In genomic region chr10:120369831-120370230, GRCh38 we compare ENCODE assay signal across 24 cellular contexts.
"Had no signal": no experiment of that assay in that cellular context is flagged by ENCODE, and none has a peak within 500 bp of the region (broad histone marks: within the 10 kb centered on the region; RNA-seq: fewer than 3 reads in every experiment).

No MANE protein-coding gene starts in this region.

- H3K27ac ChIP-seq: cardiac muscle cell, hepatocyte, neutrophil, ovary, prostate gland, right atrium auricular region, spleen, testis had no signal

- H3K36me3 ChIP-seq: cardiac muscle cell, neutrophil, ovary, prostate gland, right atrium auricular region, spleen had no signal

- H3K9me3 Mint-ChIP-seq: activated naive CD4-positive, alpha-beta T cell treated with anti-CD3 and anti-CD28 coated beads for 36 hours; activated naive CD8-positive, alpha-beta T cell treated with anti-CD3 and anti-CD28 coated beads, Interleukin-2, amount 10 ng/mL, durations not matched to agents 7 days and 5 days; activated T-cell treated with anti-CD3 and anti-CD28 coated beads, Interleukin-2, amount 50 U/mL, for 4 hours; nephron had no signal

- H3K36me3 Mint-ChIP-seq: activated naive CD8-positive, alpha-beta T cell treated with anti-CD3 and anti-CD28 coated beads, Interleukin-2, amount 10 ng/mL, durations not matched to agents 7 days and 5 days; immature natural killer cell; WTC11 had no signal

- H3K4me3 ChIP-seq: cardiac muscle cell, hepatocyte, ovary, prostate gland, right atrium auricular region, spleen, testis had no signal

- H3K4me3 Mint-ChIP-seq: activated naive CD4-positive, alpha-beta T cell treated with anti-CD3 and anti-CD28 coated beads for 36 hours; activated naive CD8-positive, alpha-beta T cell treated with anti-CD3 and anti-CD28 coated beads, Interleukin-2, amount 10 ng/mL, durations not matched to agents 7 days and 5 days; activated T-cell treated with anti-CD3 and anti-CD28 coated beads, Interleukin-2, amount 50 U/mL, for 4 hours; immature natural killer cell; nephron; WTC11 had no signal

- H3K4me1 ChIP-seq: prostate gland, right atrium auricular region, spleen, testis had no signal

- H3K27me3 Mint-ChIP-seq: activated naive CD8-positive, alpha-beta T cell treated with anti-CD3 and anti-CD28 coated beads, Interleukin-2, amount 10 ng/mL, durations not matched to agents 7 days and 5 days had no signal

- H3K4me2 ChIP-seq: hepatocyte had no signal

- H3K9me3 ChIP-seq: neutrophil, ovary, prostate gland, right atrium auricular region, spleen, testis had no signal

- H2AFZ ChIP-seq: hepatocyte had no signal

- ATAC-seq: activated T-cell treated with anti-CD3 and anti-CD28 coated beads, Interleukin-2, amount 50 U/mL, for 4 hours; WTC11 had no signal

- FAIRE-seq: frontal cortex had no signal

- H3K27me3 ChIP-seq: cardiac muscle cell, neutrophil, ovary, right atrium auricular region, testis had no signal

- H3K79me2 ChIP-seq: hepatocyte had no signal

- H3K27ac Mint-ChIP-seq: activated naive CD4-positive, alpha-beta T cell treated with anti-CD3 and anti-CD28 coated beads for 36 hours; activated naive CD8-positive, alpha-beta T cell treated with anti-CD3 and anti-CD28 coated beads, Interleukin-2, amount 10 ng/mL, durations not matched to agents 7 days and 5 days; immature natural killer cell; nephron; WTC11 had no signal

- H3K4me1 Mint-ChIP-seq: activated naive CD8-positive, alpha-beta T cell treated with anti-CD3 and anti-CD28 coated beads, Interleukin-2, amount 10 ng/mL, durations not matched to agents 7 days and 5 days; immature natural killer cell; nephron had no signal

- DNase-seq: activated CD4-positive, alpha-beta T cell treated with anti-CD3 and anti-CD28 coated beads, Interleukin-2, amount 50 U/mL, for 48 hours; activated CD8-positive, alpha-beta memory T cell treated with anti-CD3 and anti-CD28 coated beads, Interleukin-2, amount 50 U/mL, for 48 hours; activated naive CD4-positive, alpha-beta T cell treated with anti-CD3 and anti-CD28 coated beads for 36 hours; activated naive CD8-positive, alpha-beta T cell treated with anti-CD3 and anti-CD28 coated beads, Interleukin-2, amount 10 ng/mL, durations not matched to agents 7 days and 5 days; activated T-cell treated with anti-CD3 and anti-CD28 coated beads, Interleukin-2, amount 50 U/mL, for 4 hours; amniotic stem cell; effector CD4-positive, alpha-beta T cell; glutamatergic neuron; immature natural killer cell; ovary; spleen; stimulated activated CD4-positive, alpha-beta T cell treated with anti-CD3 and anti-CD28 coated beads, Interleukin-4, amount 100 ng/mL, for 1 hour; stimulated activated naive CD4-positive, alpha-beta T cell; T1000; testis; trophoblast cell had no signal
